12 cellular contexts compared by ENCODE assay signal in the genomic region with DNA sequence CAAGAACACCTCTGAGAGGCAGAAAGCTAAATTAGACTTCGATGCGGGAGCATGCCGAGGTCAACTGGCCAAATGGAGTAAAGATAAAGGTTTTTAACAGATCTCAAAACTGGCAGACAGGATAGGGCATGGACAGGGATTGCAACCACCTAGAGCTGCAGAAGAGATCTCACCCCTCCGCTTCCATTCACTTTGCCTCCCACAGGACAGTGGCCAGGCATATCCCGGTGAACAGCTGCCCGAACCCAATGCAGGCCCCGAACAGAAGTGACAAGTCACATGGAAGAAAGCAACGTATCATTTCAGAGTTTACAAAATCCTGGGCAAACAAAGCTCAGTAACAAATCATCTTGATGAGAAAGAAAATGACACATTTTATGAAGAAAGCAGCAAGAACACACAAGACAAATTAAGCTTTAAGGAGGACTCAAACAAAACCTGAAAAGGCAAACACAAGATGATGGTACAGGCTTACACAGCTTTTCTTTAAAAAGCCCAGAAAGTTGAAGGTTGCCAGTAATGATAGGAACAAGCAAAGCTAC.
"Had no signal": no experiment of that assay in that cellular context is flagged by ENCODE, and none has a peak within 500 bp of the region (broad histone marks: within the 10 kb centered on the region; RNA-seq: fewer than 3 reads in every experiment).

No MANE protein-coding gene starts in this region.

- ATAC-seq: natural killer cell treated with Interleukin-12 subunit alpha and Interleukin-12 subunit beta and Interleukin-15 and Interleukin-18, amount 100 ng/mL, for 72 hours; upper lobe of right lung had no signal

- H3K27ac ChIP-seq: left ventricle myocardium inferior, stomach, thoracic aorta, upper lobe of right lung had no signal

- H3K4me3 ChIP-seq: left ventricle myocardium inferior, sigmoid colon, stomach, thoracic aorta, upper lobe of right lung had no signal

- H3K9me3 ChIP-seq: esophagus muscularis mucosa, left ventricle myocardium inferior, sigmoid colon, stomach, thoracic aorta, upper lobe of right lung had no signal

- DNase-seq: activated CD4-positive, alpha-beta memory T cell treated with anti-CD3 and anti-CD28 coated beads, Interleukin-2, amount 10 ng/mL, durations not matched to agents 7 days and 5 days; activated gamma-delta T cell; activated T-cell treated with anti-CD3 and anti-CD28 coated beads, Interleukin-2, amount 50 U/mL, for 48 hours; hypothalamus; left ventricle myocardium inferior; sigmoid colon; stimulated activated CD4-positive, alpha-beta T cell treated with anti-CD3 and anti-CD28 coated beads, Interleukin-1b, Interleukin-23, amount 100 ng/mL, for 48 hours; stomach; upper lobe of right lung had no signal

- H3K27me3 ChIP-seq: esophagus muscularis mucosa, sigmoid colon, stomach, upper lobe of right lung had no signal

- H3K36me3 ChIP-seq: esophagus muscularis mucosa, left ventricle myocardium inferior, sigmoid colon, stomach, thoracic aorta, upper lobe of right lung had no signal
